Comparison of ENCODE assay signal across 1 cellular context in the genomic region with DNA sequence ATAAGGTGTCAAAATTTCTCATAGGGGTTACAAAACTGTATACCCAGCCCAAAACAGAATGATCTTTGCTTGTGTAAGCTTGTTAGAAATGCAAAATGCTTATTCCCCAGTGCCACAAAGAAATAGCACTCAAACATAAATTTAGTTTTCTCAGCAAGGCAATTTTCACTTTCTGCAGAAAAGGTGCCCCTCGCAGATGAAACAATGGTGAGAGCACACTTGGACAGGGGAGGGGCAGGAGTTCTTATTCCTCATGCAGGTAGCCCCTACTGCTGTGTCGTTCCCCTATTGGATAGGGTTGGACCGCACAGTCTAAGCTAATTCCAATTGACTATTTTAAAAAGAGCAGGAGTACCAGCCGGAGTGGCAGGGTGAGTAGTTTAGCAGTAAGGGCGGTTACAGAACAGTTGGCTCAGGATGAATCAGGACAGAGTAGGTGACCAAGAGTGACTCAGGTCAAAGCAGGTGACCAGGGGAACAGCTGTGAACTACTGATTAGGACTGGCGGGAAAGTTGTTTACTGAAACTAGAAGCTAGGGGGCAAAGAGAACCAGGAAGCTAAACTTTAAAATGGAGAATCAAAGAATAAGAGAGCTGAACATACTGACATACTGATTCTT.
TF ChIP-seq lines count a peak whose summit lies in the region.

No MANE protein-coding gene starts in this region.

TF ChIP-seq in K562, 482 proteins besides CTCF, POLR2A, EP300 and RAD21 (continued from another document and continues in another):
- TF ChIP-seq, protein P1, sequence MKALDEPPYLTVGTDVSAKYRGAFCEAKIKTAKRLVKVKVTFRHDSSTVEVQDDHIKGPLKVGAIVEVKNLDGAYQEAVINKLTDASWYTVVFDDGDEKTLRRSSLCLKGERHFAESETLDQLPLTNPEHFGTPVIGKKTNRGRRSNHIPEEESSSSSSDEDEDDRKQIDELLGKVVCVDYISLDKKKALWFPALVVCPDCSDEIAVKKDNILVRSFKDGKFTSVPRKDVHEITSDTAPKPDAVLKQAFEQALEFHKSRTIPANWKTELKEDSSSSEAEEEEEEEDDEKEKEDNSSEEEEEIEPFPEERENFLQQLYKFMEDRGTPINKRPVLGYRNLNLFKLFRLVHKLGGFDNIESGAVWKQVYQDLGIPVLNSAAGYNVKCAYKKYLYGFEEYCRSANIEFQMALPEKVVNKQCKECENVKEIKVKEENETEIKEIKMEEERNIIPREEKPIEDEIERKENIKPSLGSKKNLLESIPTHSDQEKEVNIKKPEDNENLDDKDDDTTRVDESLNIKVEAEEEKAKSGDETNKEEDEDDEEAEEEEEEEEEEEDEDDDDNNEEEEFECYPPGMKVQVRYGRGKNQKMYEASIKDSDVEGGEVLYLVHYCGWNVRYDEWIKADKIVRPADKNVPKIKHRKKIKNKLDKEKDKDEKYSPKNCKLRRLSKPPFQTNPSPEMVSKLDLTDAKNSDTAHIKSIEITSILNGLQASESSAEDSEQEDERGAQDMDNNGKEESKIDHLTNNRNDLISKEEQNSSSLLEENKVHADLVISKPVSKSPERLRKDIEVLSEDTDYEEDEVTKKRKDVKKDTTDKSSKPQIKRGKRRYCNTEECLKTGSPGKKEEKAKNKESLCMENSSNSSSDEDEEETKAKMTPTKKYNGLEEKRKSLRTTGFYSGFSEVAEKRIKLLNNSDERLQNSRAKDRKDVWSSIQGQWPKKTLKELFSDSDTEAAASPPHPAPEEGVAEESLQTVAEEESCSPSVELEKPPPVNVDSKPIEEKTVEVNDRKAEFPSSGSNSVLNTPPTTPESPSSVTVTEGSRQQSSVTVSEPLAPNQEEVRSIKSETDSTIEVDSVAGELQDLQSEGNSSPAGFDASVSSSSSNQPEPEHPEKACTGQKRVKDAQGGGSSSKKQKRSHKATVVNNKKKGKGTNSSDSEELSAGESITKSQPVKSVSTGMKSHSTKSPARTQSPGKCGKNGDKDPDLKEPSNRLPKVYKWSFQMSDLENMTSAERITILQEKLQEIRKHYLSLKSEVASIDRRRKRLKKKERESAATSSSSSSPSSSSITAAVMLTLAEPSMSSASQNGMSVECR (CRISPR knock-in tag; IDR thresholded peaks at IDR 0.05) = no peak
- TF ChIP-seq RBM25 (IDR thresholded peaks at IDR 0.05; ENCODE audit: low read depth, low read length, severe bottlenecking) = no peak
- TF ChIP-seq, protein P2, sequence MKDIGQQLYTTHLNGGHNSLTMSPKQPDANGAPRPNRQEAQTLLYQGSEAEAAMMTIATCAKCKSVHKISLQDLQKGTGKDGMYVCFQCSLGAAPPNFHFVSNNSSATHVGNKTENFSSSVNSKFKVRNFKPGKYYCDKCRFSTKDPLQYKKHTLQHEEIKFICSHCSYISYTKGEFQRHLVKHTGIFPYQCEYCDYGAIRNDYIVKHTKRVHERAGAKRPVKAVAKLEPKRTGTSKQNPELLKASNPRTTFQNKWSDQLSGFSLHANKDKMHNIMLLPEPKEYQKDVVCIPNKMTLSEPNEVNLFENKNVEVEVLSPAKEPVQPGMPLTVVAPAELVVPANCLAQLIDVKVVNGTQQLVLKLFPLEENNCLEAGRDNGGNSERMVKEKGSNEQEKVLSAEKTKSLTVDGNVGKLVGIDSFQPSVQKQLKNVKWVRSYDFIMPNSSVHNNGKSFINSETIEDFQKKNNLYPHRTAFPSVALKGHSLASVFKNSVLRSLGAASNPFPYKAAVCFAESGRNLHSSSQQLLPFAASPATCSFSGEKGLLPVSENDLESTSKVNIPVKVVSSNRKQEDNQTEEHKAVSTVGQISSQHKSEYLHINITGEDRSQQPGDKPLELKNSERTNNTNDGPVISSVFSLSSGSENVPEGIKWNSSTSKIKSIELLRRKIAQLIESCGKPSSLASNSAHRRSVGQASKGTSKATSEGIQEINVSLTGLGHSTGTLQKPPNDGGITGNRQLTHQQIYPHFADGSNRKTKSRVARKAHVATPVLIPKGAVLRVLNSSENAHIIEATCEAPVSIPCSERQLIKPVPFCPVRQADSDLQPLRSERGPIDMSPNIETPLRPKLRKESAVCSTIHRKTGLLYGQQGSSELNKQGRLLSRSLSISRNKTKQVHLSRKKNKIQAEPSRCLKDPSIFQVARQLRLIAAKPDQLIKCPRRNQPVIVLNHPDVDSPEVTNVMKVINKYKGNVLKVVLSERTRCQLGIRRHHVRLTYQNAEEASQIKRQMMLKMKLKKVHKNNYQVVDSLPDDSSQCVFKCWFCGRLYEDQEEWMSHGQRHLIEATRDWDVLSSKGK (CRISPR knock-in tag; IDR thresholded peaks at IDR 0.05) = no peak
- TF ChIP-seq ETS2 (tag; IDR thresholded peaks at IDR 0.05; ENCODE audit: borderline replicate concordance, poor library complexity, severe bottlenecking) = no peak
- TF ChIP-seq, protein P3, sequence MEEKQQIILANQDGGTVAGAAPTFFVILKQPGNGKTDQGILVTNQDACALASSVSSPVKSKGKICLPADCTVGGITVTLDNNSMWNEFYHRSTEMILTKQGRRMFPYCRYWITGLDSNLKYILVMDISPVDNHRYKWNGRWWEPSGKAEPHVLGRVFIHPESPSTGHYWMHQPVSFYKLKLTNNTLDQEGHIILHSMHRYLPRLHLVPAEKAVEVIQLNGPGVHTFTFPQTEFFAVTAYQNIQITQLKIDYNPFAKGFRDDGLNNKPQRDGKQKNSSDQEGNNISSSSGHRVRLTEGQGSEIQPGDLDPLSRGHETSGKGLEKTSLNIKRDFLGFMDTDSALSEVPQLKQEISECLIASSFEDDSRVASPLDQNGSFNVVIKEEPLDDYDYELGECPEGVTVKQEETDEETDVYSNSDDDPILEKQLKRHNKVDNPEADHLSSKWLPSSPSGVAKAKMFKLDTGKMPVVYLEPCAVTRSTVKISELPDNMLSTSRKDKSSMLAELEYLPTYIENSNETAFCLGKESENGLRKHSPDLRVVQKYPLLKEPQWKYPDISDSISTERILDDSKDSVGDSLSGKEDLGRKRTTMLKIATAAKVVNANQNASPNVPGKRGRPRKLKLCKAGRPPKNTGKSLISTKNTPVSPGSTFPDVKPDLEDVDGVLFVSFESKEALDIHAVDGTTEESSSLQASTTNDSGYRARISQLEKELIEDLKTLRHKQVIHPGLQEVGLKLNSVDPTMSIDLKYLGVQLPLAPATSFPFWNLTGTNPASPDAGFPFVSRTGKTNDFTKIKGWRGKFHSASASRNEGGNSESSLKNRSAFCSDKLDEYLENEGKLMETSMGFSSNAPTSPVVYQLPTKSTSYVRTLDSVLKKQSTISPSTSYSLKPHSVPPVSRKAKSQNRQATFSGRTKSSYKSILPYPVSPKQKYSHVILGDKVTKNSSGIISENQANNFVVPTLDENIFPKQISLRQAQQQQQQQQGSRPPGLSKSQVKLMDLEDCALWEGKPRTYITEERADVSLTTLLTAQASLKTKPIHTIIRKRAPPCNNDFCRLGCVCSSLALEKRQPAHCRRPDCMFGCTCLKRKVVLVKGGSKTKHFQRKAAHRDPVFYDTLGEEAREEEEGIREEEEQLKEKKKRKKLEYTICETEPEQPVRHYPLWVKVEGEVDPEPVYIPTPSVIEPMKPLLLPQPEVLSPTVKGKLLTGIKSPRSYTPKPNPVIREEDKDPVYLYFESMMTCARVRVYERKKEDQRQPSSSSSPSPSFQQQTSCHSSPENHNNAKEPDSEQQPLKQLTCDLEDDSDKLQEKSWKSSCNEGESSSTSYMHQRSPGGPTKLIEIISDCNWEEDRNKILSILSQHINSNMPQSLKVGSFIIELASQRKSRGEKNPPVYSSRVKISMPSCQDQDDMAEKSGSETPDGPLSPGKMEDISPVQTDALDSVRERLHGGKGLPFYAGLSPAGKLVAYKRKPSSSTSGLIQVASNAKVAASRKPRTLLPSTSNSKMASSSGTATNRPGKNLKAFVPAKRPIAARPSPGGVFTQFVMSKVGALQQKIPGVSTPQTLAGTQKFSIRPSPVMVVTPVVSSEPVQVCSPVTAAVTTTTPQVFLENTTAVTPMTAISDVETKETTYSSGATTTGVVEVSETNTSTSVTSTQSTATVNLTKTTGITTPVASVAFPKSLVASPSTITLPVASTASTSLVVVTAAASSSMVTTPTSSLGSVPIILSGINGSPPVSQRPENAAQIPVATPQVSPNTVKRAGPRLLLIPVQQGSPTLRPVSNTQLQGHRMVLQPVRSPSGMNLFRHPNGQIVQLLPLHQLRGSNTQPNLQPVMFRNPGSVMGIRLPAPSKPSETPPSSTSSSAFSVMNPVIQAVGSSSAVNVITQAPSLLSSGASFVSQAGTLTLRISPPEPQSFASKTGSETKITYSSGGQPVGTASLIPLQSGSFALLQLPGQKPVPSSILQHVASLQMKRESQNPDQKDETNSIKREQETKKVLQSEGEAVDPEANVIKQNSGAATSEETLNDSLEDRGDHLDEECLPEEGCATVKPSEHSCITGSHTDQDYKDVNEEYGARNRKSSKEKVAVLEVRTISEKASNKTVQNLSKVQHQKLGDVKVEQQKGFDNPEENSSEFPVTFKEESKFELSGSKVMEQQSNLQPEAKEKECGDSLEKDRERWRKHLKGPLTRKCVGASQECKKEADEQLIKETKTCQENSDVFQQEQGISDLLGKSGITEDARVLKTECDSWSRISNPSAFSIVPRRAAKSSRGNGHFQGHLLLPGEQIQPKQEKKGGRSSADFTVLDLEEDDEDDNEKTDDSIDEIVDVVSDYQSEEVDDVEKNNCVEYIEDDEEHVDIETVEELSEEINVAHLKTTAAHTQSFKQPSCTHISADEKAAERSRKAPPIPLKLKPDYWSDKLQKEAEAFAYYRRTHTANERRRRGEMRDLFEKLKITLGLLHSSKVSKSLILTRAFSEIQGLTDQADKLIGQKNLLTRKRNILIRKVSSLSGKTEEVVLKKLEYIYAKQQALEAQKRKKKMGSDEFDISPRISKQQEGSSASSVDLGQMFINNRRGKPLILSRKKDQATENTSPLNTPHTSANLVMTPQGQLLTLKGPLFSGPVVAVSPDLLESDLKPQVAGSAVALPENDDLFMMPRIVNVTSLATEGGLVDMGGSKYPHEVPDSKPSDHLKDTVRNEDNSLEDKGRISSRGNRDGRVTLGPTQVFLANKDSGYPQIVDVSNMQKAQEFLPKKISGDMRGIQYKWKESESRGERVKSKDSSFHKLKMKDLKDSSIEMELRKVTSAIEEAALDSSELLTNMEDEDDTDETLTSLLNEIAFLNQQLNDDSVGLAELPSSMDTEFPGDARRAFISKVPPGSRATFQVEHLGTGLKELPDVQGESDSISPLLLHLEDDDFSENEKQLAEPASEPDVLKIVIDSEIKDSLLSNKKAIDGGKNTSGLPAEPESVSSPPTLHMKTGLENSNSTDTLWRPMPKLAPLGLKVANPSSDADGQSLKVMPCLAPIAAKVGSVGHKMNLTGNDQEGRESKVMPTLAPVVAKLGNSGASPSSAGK (IDR thresholded peaks at IDR 0.05) = no peak
- TF ChIP-seq, protein P4, sequence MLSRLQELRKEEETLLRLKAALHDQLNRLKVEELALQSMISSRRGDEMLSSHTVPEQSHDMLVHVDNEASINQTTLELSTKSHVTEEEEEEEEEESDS (CRISPR knock-in tag; IDR thresholded peaks at IDR 0.05) = no peak
- no peak for TF ChIP-seq FOXP1 (CRISPR knock-in tag; IDR thresholded peaks at IDR 0.05)
- TF ChIP-seq ZNF57 (CRISPR knock-in tag; IDR thresholded peaks at IDR 0.05) = no peak
- no peak for TF ChIP-seq PHF8 (IDR thresholded peaks at IDR 0.05; ENCODE audit: borderline replicate concordance, low read length)
- TF ChIP-seq, protein P5, sequence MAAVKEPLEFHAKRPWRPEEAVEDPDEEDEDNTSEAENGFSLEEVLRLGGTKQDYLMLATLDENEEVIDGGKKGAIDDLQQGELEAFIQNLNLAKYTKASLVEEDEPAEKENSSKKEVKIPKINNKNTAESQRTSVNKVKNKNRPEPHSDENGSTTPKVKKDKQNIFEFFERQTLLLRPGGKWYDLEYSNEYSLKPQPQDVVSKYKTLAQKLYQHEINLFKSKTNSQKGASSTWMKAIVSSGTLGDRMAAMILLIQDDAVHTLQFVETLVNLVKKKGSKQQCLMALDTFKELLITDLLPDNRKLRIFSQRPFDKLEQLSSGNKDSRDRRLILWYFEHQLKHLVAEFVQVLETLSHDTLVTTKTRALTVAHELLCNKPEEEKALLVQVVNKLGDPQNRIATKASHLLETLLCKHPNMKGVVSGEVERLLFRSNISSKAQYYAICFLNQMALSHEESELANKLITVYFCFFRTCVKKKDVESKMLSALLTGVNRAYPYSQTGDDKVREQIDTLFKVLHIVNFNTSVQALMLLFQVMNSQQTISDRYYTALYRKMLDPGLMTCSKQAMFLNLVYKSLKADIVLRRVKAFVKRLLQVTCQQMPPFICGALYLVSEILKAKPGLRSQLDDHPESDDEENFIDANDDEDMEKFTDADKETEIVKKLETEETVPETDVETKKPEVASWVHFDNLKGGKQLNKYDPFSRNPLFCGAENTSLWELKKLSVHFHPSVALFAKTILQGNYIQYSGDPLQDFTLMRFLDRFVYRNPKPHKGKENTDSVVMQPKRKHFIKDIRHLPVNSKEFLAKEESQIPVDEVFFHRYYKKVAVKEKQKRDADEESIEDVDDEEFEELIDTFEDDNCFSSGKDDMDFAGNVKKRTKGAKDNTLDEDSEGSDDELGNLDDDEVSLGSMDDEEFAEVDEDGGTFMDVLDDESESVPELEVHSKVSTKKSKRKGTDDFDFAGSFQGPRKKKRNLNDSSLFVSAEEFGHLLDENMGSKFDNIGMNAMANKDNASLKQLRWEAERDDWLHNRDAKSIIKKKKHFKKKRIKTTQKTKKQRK (IDR thresholded peaks at IDR 0.05; ENCODE audit: borderline replicate concordance, low read depth, low read length) = no peak
- TF ChIP-seq ELF4 (CRISPR knock-in tag; IDR thresholded peaks at IDR 0.05) = no peak
- TF ChIP-seq, protein P6, sequence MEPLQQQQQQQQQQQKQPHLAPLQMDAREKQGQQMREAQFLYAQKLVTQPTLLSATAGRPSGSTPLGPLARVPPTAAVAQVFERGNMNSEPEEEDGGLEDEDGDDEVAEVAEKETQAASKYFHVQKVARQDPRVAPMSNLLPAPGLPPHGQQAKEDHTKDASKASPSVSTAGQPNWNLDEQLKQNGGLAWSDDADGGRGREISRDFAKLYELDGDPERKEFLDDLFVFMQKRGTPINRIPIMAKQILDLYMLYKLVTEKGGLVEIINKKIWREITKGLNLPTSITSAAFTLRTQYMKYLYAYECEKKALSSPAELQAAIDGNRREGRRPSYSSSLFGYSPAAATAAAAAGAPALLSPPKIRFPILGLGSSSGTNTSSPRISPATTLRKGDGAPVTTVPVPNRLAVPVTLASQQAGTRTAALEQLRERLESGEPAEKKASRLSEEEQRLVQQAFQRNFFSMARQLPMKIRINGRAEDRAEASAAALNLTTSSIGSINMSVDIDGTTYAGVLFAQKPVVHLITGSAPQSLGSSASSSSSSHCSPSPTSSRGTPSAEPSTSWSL (CRISPR knock-in tag; IDR thresholded peaks at IDR 0.05; ENCODE audit: borderline replicate concordance) = no peak
- TF ChIP-seq, protein P7, sequence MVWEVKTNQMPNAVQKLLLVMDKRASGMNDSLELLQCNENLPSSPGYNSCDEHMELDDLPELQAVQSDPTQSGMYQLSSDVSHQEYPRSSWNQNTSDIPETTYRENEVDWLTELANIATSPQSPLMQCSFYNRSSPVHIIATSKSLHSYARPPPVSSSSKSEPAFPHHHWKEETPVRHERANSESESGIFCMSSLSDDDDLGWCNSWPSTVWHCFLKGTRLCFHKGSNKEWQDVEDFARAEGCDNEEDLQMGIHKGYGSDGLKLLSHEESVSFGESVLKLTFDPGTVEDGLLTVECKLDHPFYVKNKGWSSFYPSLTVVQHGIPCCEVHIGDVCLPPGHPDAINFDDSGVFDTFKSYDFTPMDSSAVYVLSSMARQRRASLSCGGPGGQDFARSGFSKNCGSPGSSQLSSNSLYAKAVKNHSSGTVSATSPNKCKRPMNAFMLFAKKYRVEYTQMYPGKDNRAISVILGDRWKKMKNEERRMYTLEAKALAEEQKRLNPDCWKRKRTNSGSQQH (CRISPR knock-in tag; IDR thresholded peaks at IDR 0.05) = no peak
- TF ChIP-seq PTRF (tag; IDR thresholded peaks at IDR 0.05) = no peak
- TF ChIP-seq SRSF3 (IDR thresholded peaks at IDR 0.05; ENCODE audit: insufficient read depth, low read length) = no peak
- TF ChIP-seq, protein P8, sequence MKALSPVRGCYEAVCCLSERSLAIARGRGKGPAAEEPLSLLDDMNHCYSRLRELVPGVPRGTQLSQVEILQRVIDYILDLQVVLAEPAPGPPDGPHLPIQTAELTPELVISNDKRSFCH (CRISPR knock-in tag; IDR thresholded peaks at IDR 0.05) = no peak
- TF ChIP-seq, protein P8 (tag; IDR thresholded peaks at IDR 0.05) = no peak
